In the genomic region with DNA sequence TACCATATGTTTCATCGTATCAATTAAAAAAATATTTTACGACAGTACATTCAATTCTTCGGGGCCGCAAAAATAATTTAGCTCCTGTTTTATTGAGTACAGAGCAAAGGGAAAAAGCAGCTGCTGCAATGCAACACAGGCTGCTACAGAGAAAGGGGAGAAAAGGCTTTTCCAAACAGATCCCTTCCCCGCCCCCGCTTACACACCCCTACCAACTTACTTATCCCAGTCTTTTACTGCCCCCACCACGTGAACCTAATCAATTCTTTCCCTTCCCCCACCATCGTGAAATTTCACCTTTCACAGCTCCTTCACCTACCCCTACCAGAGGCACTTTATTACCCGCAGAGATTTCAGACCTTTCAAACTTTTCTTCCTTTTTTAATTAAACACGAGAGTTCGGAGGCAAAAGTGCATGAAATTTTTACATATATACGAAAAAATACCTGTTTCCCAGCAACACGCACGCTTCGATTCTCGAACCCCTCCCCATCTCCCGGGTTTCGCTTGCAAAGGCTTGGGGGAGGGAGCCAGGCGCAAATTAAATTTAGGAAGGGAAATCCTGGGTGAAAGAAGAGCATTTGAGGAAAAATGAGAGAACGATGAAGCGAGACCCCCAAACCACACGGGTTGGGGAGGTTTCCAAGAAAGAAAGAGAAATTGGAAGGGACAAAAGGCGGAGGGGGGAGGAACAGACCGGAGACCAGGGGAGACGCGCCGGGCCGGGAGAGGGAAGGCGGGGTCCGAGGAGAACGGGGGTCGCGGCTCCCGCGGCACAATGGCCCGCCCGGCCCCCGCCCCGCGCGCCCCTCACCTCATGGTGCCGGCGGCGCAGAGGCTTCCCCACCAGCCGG, we compare ENCODE assay signal across 8 cellular contexts. TPM values are rescaled to one million over a fixed set of nuclear protein-coding genes. Genes with fewer than 3 reads are reported as not detected.
DNase-seq lines count a peak whose midpoint lies in the region; ATAC-seq and TF ChIP-seq lines count a peak whose summit lies in the region.

No MANE protein-coding gene starts in this region.

- H3K4me1 ChIP-seq in thyroid gland, result no peaks in the 10 kb centered on the region

- H3K9me3 ChIP-seq in thyroid gland, result no peaks in the 10 kb centered on the region

- no peaks in the 10 kb centered on the region for H3K27me3 ChIP-seq in thyroid gland

- DNase-seq in stimulated activated CD4-positive, alpha-beta T cell treated with anti-CD3 and anti-CD28 coated beads, Interleukin-12 subunit alpha, Interleukin-12 subunit beta, amount 100 ng/mL, for 4 hours, result peak; percentile 4
- no peak for DNase-seq in stimulated activated CD4-positive, alpha-beta T cell treated with anti-CD3 and anti-CD28 coated beads, Interleukin-2, amount 100 ng/mL, for 48 hours
- peak; percentile 87 for DNase-seq in NCI-H69 (lab: John Stamatoyannopoulos, UW)
- DNase-seq in cerebellar cortex (ENCODE audit: low spot score), result peak; percentile 57
- no peak for DNase-seq in lower leg skin (ENCODE audit: low spot score in 2 of 2)
- peak; percentile 19 to 30 for DNase-seq in thyroid gland

- intact Hi-C loops in lower leg skin (cut with DNase I; ENCODE audit: low total_unique reads), result no loop called here
- intact Hi-C loops in thyroid gland (cut with DNase I), result loop anchor here (10.0 kb wide), 1 partner anchor 123 kb away; the partner anchor contains the start of gene SRP9

- H3K27ac ChIP-seq in thyroid gland, result peak overlapping the region; percentile 61 to 96 (median 86)

- 1 to 2% methylated on average over 45 of the region's 45 CpGs for WGBS in lower leg skin, 2 donors
- WGBS in thyroid gland, 2 donors, result 1% methylated on average over 40 to 44 of the region's 45 CpGs

- TF ChIP-seq POLR2A in lower leg skin (IDR thresholded peaks at IDR 0.05) (no peak), thyroid gland (IDR thresholded peaks at IDR 0.05) (no peak)

- no peak for ATAC-seq in HG02571 (IDR thresholded peaks at IDR 0.05; ENCODE audit: unreplicated experiment)
- no peak for ATAC-seq in GM18498 (IDR thresholded peaks at IDR 0.05; ENCODE audit: unreplicated experiment)

- H3K4me3 ChIP-seq in lower leg skin (ENCODE audit: low read depth, poor library complexity, severe bottlenecking) (peak overlapping the region; percentile 90), thyroid gland (replicated peaks in 1 of 3) (peak overlapping the region; percentile 86 to 99 (median 99))

- no peaks in the 10 kb centered on the region for H3K36me3 ChIP-seq in thyroid gland

- TF ChIP-seq CTCF in lower leg skin (IDR thresholded peaks at IDR 0.05) (no peak), thyroid gland (IDR thresholded peaks at IDR 0.05) (no peak)

RNA-seq across cellular contexts. Expression of gene ENAH, which starts 0.8 kb away (rescaled TPM):
- 10 to 100 TPM; 32.5 to 37.4 (median 35.2) TPM for total RNA-seq in lower leg skin
- total RNA-seq in thyroid gland, result 10 to 100 TPM; 24.5 to 31.4 (median 28.5) TPM

Comparison
In these comparisons a context has a peak if more than half of its experiments do, and no peak if none do; other contexts are left out.
1. DNase-seq: peak in stimulated activated CD4-positive, alpha-beta T cell treated with anti-CD3 and anti-CD28 coated beads, Interleukin-12 subunit alpha, Interleukin-12 subunit beta, amount 100 ng/mL, for 4 hours (single experiment), NCI-H69 (single experiment), cerebellar cortex (single experiment) and thyroid gland (2 of 2); none in stimulated activated CD4-positive, alpha-beta T cell treated with anti-CD3 and anti-CD28 coated beads, Interleukin-2, amount 100 ng/mL, for 48 hours (0 of 2) and lower leg skin (0 of 2).